Comparison of ENCODE assay signal across 17 cellular contexts in genomic region chr5:40499514-40500273, GRCh38.
DNase-seq lines count a peak whose midpoint lies in the region; ATAC-seq, FAIRE-seq and TF ChIP-seq lines count a peak whose summit lies in the region.
"Had no signal": no experiment of that assay in that cellular context is flagged by ENCODE, and none has a peak within 500 bp of the region (broad histone marks: within the 10 kb centered on the region; RNA-seq: fewer than 3 reads in every experiment).

No MANE protein-coding gene starts in this region.

- no peaks in the 10 kb centered on the region for H3K9me3 Mint-ChIP-seq in T-helper 2 cell treated with Interferon-gamma antibody and Interleukin-4, amounts not matched to agents 5 μg/mL and 100 μg/mL, for 36 hours
- H3K9me3 Mint-ChIP-seq: HFFc6 had no signal

- BruUV-seq in IMR-90 (replicated peaks; lab: Mats Ljungman, UMichigan), result no TSS peak

- H2BK120ac ChIP-seq in IMR-90 (ENCODE audit: low read depth, low read length), result 0 out of 2 replicates have a peak overlapping the region, but pooled peaks have one; percentile 11

- no peak overlapping the region for H3K9ac ChIP-seq in IMR-90 (ENCODE audit: low read depth, low read length)
- H3K9ac ChIP-seq in colonic mucosa (ENCODE audit: low read depth in 2 of 2, low read length in 2 of 2), result no peak overlapping the region
- H3K9ac ChIP-seq: BLaER1 had no signal

- H3K27me3 ChIP-seq in IMR-90 (ENCODE audit: control insufficient read depth, insufficient read depth, low read length) (no peaks in the 10 kb centered on the region), colonic mucosa (no peaks in the 10 kb centered on the region), small intestine (ENCODE audit: control insufficient read depth in 2 of 2, insufficient read depth in 2 of 2, low read length in 2 of 2) (no peaks in the 10 kb centered on the region)
- H3K27me3 ChIP-seq: BLaER1 had no signal

- H3K4me2 ChIP-seq in IMR-90 (ENCODE audit: low read depth, low read length), result no peak overlapping the region
- H3K4me2 ChIP-seq: BLaER1, PC-9 had no signal

- ATAC-seq in IMR-90 (ENCODE audit: low read depth) (no peak), GM18909 (IDR thresholded peaks at IDR 0.05; ENCODE audit: poor library complexity, unreplicated experiment) (no peak)

- no peaks in the 10 kb centered on the region for H4K20me1 ChIP-seq in IMR-90 (ENCODE audit: insufficient read depth, low read length)
- H4K20me1 ChIP-seq: BLaER1 had no signal

- no CpG with 5 or more reads among the region's 3 CpGs for WGBS in IMR-90 (ENCODE audit: extremely low coverage in 2 of 2, insufficient read length in 1 of 2), 2 experiments
- WGBS in small intestine, 3 donors, result 34 to 66% (median 40%) methylated on average over 3 of the region's 3 CpGs

- in situ Hi-C loops in IMR-90 (cut with MboI; ENCODE audit: low sequenced_read_pairs), result no loop called here

- dilution Hi-C loops in IMR-90 (cut with HindIII; ENCODE audit: low sequenced_read_pairs, unreplicated experiment), result no loop called here

- no peak overlapping the region for H2BK20ac ChIP-seq in IMR-90 (ENCODE audit: low read depth, low read length)

- POLR2A ChIA-PET in IMR-90 (lab: Charles Lee; ENCODE audit: unreplicated experiment), result no interaction called here

- no peak overlapping the region for H3K4me3 ChIP-seq in IMR-90 (ENCODE audit: insufficient read depth, low read depth, low read length)
- H3K4me3 ChIP-seq in colonic mucosa, result no peak overlapping the region
- no peak overlapping the region for H3K4me3 ChIP-seq in small intestine (ENCODE audit: low read depth in 1 of 2, low read length in 2 of 2)
- H3K4me3 ChIP-seq: BLaER1, PC-9 had no signal

- no peaks in the 10 kb centered on the region for H3K9me3 ChIP-seq in IMR-90 (ENCODE audit: control insufficient read depth, insufficient read depth, low read length)
- H3K9me3 ChIP-seq in colonic mucosa, result no peaks in the 10 kb centered on the region
- H3K9me3 ChIP-seq in small intestine (ENCODE audit: control insufficient read depth, low read depth), result no peaks in the 10 kb centered on the region
- H3K9me3 ChIP-seq: BLaER1 had no signal

- H3K18ac ChIP-seq in IMR-90 (ENCODE audit: low read depth, low read length), result no peak overlapping the region

- TF ChIP-seq CTCF in IMR-90 (conservative IDR thresholded peaks at IDR 0.05; ENCODE audit: low read depth, low read length) (no peak), colonic mucosa (IDR thresholded peaks at IDR 0.05) (no peak)

- H4K5ac ChIP-seq in IMR-90 (ENCODE audit: low read depth, low read length), result no peak overlapping the region

- no peak for DNase-seq in IMR-90
- peak; percentile 39 for DNase-seq in NOMO-1 treated with dmso at 0.1 percent for 144 hours (lab: John Stamatoyannopoulos, UW; ENCODE audit: unreplicated experiment)
- no peak for DNase-seq in colonic mucosa
- peak; percentile 70 for DNase-seq in small intestine
- DNase-seq in SW480 (ENCODE audit: low spot score), result no peak
- no peak for DNase-seq in T-helper 2 cell treated with Interferon-gamma antibody and Interleukin-4, amounts not matched to agents 5 μg/mL and 100 μg/mL, for 36 hours (ENCODE audit: low spot score)
- DNase-seq: DMS 273 treated with DMSO at 0.1 percent for 48 hours, EL, HFFc6, Kasumi-1, NCI-H1436, NCI-H2029 treated with DMSO at 0.1 percent for 48 hours, NCI-H510A, PC-9 had no signal

- H3K4me3 Mint-ChIP-seq in T-helper 2 cell treated with Interferon-gamma antibody and Interleukin-4, amounts not matched to agents 5 μg/mL and 100 μg/mL, for 36 hours, result no peak overlapping the region
- H3K4me3 Mint-ChIP-seq: HFFc6 had no signal

- H3K9me1 ChIP-seq in IMR-90 (ENCODE audit: insufficient read depth, low read length), result peaks cover 2% of the 10 kb centered on the region; the same call in 1 of the 2 replicates

- intact Hi-C loops in IMR-90 (cut with micrococcal nuclease) (loop anchor here (10.0 kb wide), 1 partner anchor 785 kb away; no protein-coding TSS in a partner anchor), colonic mucosa (cut with DNase I) (no loop called here)

- 0 out of 2 replicates have a peak overlapping the region, but pooled peaks have one; percentile 29 for H4K91ac ChIP-seq in IMR-90 (ENCODE audit: insufficient read depth, low read depth, low read length)

- H2AK9ac ChIP-seq in IMR-90 (replicated peaks; ENCODE audit: low read depth, low read length, poor library complexity), result no peak overlapping the region

- H2BK15ac ChIP-seq in IMR-90 (ENCODE audit: low read depth, low read length), result no peak overlapping the region

- H3K23ac ChIP-seq in IMR-90 (ENCODE audit: low read depth, low read length), result no peak overlapping the region

- no peak overlapping the region for H4K8ac ChIP-seq in IMR-90 (ENCODE audit: low read depth in 2 of 2, low read length in 2 of 2)

- FAIRE-seq in small intestine (lab: Jason Lieb, UNC), result no peak
- FAIRE-seq: H1 had no signal

- H2BK5ac ChIP-seq in IMR-90 (ENCODE audit: low read depth, low read length, poor library complexity, severe bottlenecking), result no peak overlapping the region

- no peaks in the 10 kb centered on the region for H3K27me3 Mint-ChIP-seq in T-helper 2 cell treated with Interferon-gamma antibody and Interleukin-4, amounts not matched to agents 5 μg/mL and 100 μg/mL, for 36 hours (ENCODE audit: low read depth)

- H2AFZ ChIP-seq in IMR-90 (replicated peaks; ENCODE audit: low read length, poor library complexity), result no peak overlapping the region
- H2AFZ ChIP-seq: PC-9 had no signal

- no peak for TF ChIP-seq POLR2A in IMR-90 (IDR thresholded peaks at IDR 0.05; ENCODE audit: low read depth, low read length)

- no peaks in the 10 kb centered on the region for H3K79me1 ChIP-seq in IMR-90 (ENCODE audit: low read depth in 1 of 2, low read length in 2 of 2)

- CTCF ChIA-PET in IMR-90 (lab: Yijun Ruan, JAX), result no interaction called here

- H3K14ac ChIP-seq in IMR-90 (replicated peaks; ENCODE audit: low read depth, low read length), result no peak overlapping the region

- TF ChIP-seq RAD21 in IMR-90 (IDR thresholded peaks at IDR 0.05; ENCODE audit: low read length), result no peak

- H3K36me3 ChIP-seq in IMR-90 (ENCODE audit: control insufficient read depth, insufficient read depth, low read length) (no peaks in the 10 kb centered on the region), colonic mucosa (no peaks in the 10 kb centered on the region), small intestine (ENCODE audit: control insufficient read depth in 2 of 2, insufficient read depth in 2 of 2, low read length in 2 of 2) (no peaks in the 10 kb centered on the region)
- H3K36me3 ChIP-seq: BLaER1 had no signal

- H3K4me1 Mint-ChIP-seq in T-helper 2 cell treated with Interferon-gamma antibody and Interleukin-4, amounts not matched to agents 5 μg/mL and 100 μg/mL, for 36 hours (ENCODE audit: low read depth), result peaks cover 6% of the 10 kb centered on the region

- no peak overlapping the region for H3K27ac Mint-ChIP-seq in T-helper 2 cell treated with Interferon-gamma antibody and Interleukin-4, amounts not matched to agents 5 μg/mL and 100 μg/mL, for 36 hours
- H3K27ac Mint-ChIP-seq: HFFc6 had no signal

- H3K4me1 ChIP-seq in IMR-90 (ENCODE audit: control insufficient read depth, insufficient read depth, low read length) (peaks cover 2% of the 10 kb centered on the region; the same call in 1 of the 2 replicates), colonic mucosa (no peaks in the 10 kb centered on the region), small intestine (ENCODE audit: control insufficient read depth in 2 of 2, insufficient read depth in 1 of 2, low read depth in 1 of 2, low read length in 1 of 2) (peaks cover 9 to 10% of the 10 kb centered on the region in 2 donors)

- H3K56ac ChIP-seq in IMR-90 (ENCODE audit: extremely low read depth, insufficient read depth, low read length), result no peak overlapping the region

- no peaks in the 10 kb centered on the region for H3K36me3 Mint-ChIP-seq in T-helper 2 cell treated with Interferon-gamma antibody and Interleukin-4, amounts not matched to agents 5 μg/mL and 100 μg/mL, for 36 hours (ENCODE audit: low read depth)

- H3K27ac ChIP-seq in IMR-90 (ENCODE audit: insufficient read depth, low read length) (no peak overlapping the region), colonic mucosa (peak overlapping the region; percentile 10), small intestine (ENCODE audit: low read depth in 1 of 2, low read length in 1 of 2) (no peak overlapping the region)
- H3K27ac ChIP-seq: BLaER1, PC-9 had no signal

- H2AK5ac ChIP-seq in IMR-90 (ENCODE audit: low read depth, low read length), result 0 out of 2 replicates have a peak overlapping the region, but pooled peaks have one; percentile 11

- no peak overlapping the region for H3K4ac ChIP-seq in IMR-90 (ENCODE audit: low read depth, low read length)

TF ChIP-seq in IMR-90, 13 proteins besides CTCF, POLR2A, EP300 and RAD21:
- no peak for TF ChIP-seq RFX5 (IDR thresholded peaks at IDR 0.05; ENCODE audit: low read depth, low read length)
- TF ChIP-seq MXI1 (IDR thresholded peaks at IDR 0.05; ENCODE audit: borderline replicate concordance, low read depth, low read length), result no peak
- TF ChIP-seq USF2 (IDR thresholded peaks at IDR 0.05; ENCODE audit: low read depth, low read length), result no peak
- no peak for TF ChIP-seq CHD1 (IDR thresholded peaks at IDR 0.05; ENCODE audit: low read depth, low read length)
- no peak for TF ChIP-seq SMC3 (IDR thresholded peaks at IDR 0.05; ENCODE audit: low read depth, low read length)
- no peak for TF ChIP-seq RCOR1 (IDR thresholded peaks at IDR 0.05; ENCODE audit: insufficient replicate concordance, low read length)
- TF ChIP-seq CEBPB (IDR thresholded peaks at IDR 0.05; ENCODE audit: low read depth, low read length), result no peak
- no peak for TF ChIP-seq MAZ (IDR thresholded peaks at IDR 0.05; ENCODE audit: borderline replicate concordance, low read depth, low read length)

Comparison
In these comparisons a context has a peak if more than half of its experiments do, and no peak if none do; other contexts are left out.
1. DNase-seq: peak in NOMO-1 treated with dmso at 0.1 percent for 144 hours (single experiment) and small intestine (single experiment); none in IMR-90 (single experiment), colonic mucosa (single experiment), SW480 (single experiment) and T-helper 2 cell treated with Interferon-gamma antibody and Interleukin-4, amounts not matched to agents 5 μg/mL and 100 μg/mL, for 36 hours (single experiment).